In genomic region chr1:47298025-47298699, GRCh38 we compare ENCODE assay signal across 30 cellular contexts. TPM values are rescaled to one million over a fixed set of nuclear protein-coding genes. Genes with fewer than 3 reads are reported as not detected.
DNase-seq lines count a peak whose midpoint lies in the region; ATAC-seq and TF ChIP-seq lines count a peak whose summit lies in the region.
"Had no signal": no experiment of that assay in that cellular context is flagged by ENCODE, and none has a peak within 500 bp of the region (broad histone marks: within the 10 kb centered on the region; RNA-seq: fewer than 3 reads in every experiment).

No MANE protein-coding gene starts in this region.

- peak; percentile 58 to 91 (median 66) for ATAC-seq in heart left ventricle
- no peak for ATAC-seq in Right ventricle myocardium inferior
- peak; percentile 81 for ATAC-seq in left lung
- ATAC-seq: A549; activated CD4-positive, alpha-beta T cell treated with anti-CD3 and anti-CD28 coated beads for 36 hours; activated CD8-positive, alpha-beta T cell treated with anti-CD3 and anti-CD28 coated beads for 36 hours; Panc1; psoas muscle; stimulated activated naive CD8-positive, alpha-beta T cell treated with anti-CD3 and anti-CD28 coated beads, Interleukin-15, Interleukin-2, amounts not matched to agents 100 U/mL and 50 U/mL, for 24 hours had no signal

- no peaks in the 10 kb centered on the region for H3K36me3 Mint-ChIP-seq in glutamatergic neuron (ENCODE audit: unreplicated experiment)

- no peaks in the 10 kb centered on the region for H3K27me3 ChIP-seq in heart left ventricle
- H3K27me3 ChIP-seq in left lung: no peaks in the 10 kb centered on the region
- H3K27me3 ChIP-seq in tibial artery: no peaks in the 10 kb centered on the region
- H3K27me3 ChIP-seq: esophagus squamous epithelium, testis, uterus had no signal

- peaks cover 0 to 23% (median 9%) of the 10 kb centered on the region in 12 donors for H3K4me1 ChIP-seq in heart left ventricle
- H3K4me1 ChIP-seq in left lung: peaks cover 0 to 20% of the 10 kb centered on the region in 2 donors
- H3K4me1 ChIP-seq in tibial artery: peaks cover 0 to 22% (median 6%) of the 10 kb centered on the region in 4 donors
- H3K4me1 ChIP-seq: A549, psoas muscle, testis, uterus had no signal

- DNase-seq in heart left ventricle (no peak), Right ventricle myocardium inferior (ENCODE audit: missing footprints) (no peak), dermis blood vessel endothelial cell (peak; percentile 30), left lung (no peak), tibial artery (no peak), glutamatergic neuron (no peak), UCSD-AML1 (lab: John Stamatoyannopoulos, UW; ENCODE audit: unreplicated experiment) (no peak), KG1 (lab: John Stamatoyannopoulos, UW) (no peak)
- DNase-seq: activated CD4-positive, alpha-beta T cell treated with anti-CD3 and anti-CD28 coated beads for 36 hours; activated CD8-positive, alpha-beta memory T cell treated with anti-CD3 and anti-CD28 coated beads, Interleukin-2, amount 50 U/mL, for 48 hours; activated CD8-positive, alpha-beta T cell treated with anti-CD3 and anti-CD28 coated beads for 36 hours; activated naive CD4-positive, alpha-beta T cell treated with Interleukin-2 at 50 U/mL for 16 hours; esophagus squamous epithelium; H7; islet precursor cell; midbrain; naive B cell; NCI-H446; NCI-H748 treated with DMSO at 0.1 percent for 48 hours; psoas muscle; SHP77 treated with DMSO at 0.1 percent for 48 hours; stimulated activated naive CD8-positive, alpha-beta T cell treated with anti-CD3 and anti-CD28 coated beads, Interleukin-15, Interleukin-2, amounts not matched to agents 100 U/mL and 50 U/mL, for 24 hours; testis; uterus had no signal

- H3K9me3 ChIP-seq in heart left ventricle (no peaks in the 10 kb centered on the region), left lung (no peaks in the 10 kb centered on the region), tibial artery (no peaks in the 10 kb centered on the region)
- H3K9me3 ChIP-seq: A549, esophagus squamous epithelium, psoas muscle, testis, uterus had no signal

- intact Hi-C loops in heart left ventricle (cut with DNase I) (loop anchor here in 1 of 10 donors (1.0 kb wide), 1 partner anchor 119 kb away; no protein-coding TSS in a partner anchor), Right ventricle myocardium inferior (cut with DNase I) (no loop called here), left lung (cut with DNase I) (no loop called here), tibial artery (cut with DNase I; ENCODE audit: low total_unique reads) (no loop called here)

- no peaks in the 10 kb centered on the region for H3K4me1 Mint-ChIP-seq in glutamatergic neuron (ENCODE audit: low read depth, unreplicated experiment)
- H3K4me1 Mint-ChIP-seq: activated CD4-positive, alpha-beta T cell treated with anti-CD3 and anti-CD28 coated beads for 36 hours; B cell; naive B cell had no signal

- H3K4me3 Mint-ChIP-seq in glutamatergic neuron (ENCODE audit: unreplicated experiment): no peak overlapping the region
- H3K4me3 Mint-ChIP-seq: activated CD4-positive, alpha-beta T cell treated with anti-CD3 and anti-CD28 coated beads for 36 hours; activated CD8-positive, alpha-beta T cell treated with anti-CD3 and anti-CD28 coated beads for 36 hours; activated T-helper 1 cell treated with anti-CD3 and anti-CD28 coated beads, Interleukin-12 subunit alpha, Interleukin-12 subunit beta, Interleukin-2, Interleukin-4 antibody, amounts not matched to agents 30 ng/mL and 10 ng/mL and 1 ng/mL, durations not matched to agents 14 hours and 24 hours and 36 hours; B cell; naive B cell; T-helper 2 cell treated with Interferon-gamma antibody and Interleukin-4, amounts not matched to agents 5 μg/mL and 100 μg/mL, for 36 hours had no signal

- H3K4me3 ChIP-seq in heart left ventricle (peak overlapping the region in 3 of 12 donors; percentile 9 to 16 (median 13)), left lung (no peak overlapping the region), tibial artery (no peak overlapping the region)
- H3K4me3 ChIP-seq: A549, esophagus squamous epithelium, psoas muscle, testis, uterus had no signal

- no peaks in the 10 kb centered on the region for H3K27me3 Mint-ChIP-seq in glutamatergic neuron (ENCODE audit: unreplicated experiment)
- H3K27me3 Mint-ChIP-seq: activated CD4-positive, alpha-beta T cell treated with anti-CD3 and anti-CD28 coated beads for 36 hours; activated CD8-positive, alpha-beta T cell treated with anti-CD3 and anti-CD28 coated beads for 36 hours; B cell; naive B cell had no signal

- H3K27ac ChIP-seq in heart left ventricle (peak overlapping the region; percentile 35 to 84 (median 73)), left lung (peak overlapping the region; percentile 28 to 52), tibial artery (peak overlapping the region; percentile 3 to 21)
- H3K27ac ChIP-seq: A549, psoas muscle, testis, VCaP had no signal

- H3K27ac Mint-ChIP-seq in glutamatergic neuron (ENCODE audit: unreplicated experiment): no peak overlapping the region
- H3K27ac Mint-ChIP-seq: activated CD4-positive, alpha-beta T cell treated with anti-CD3 and anti-CD28 coated beads for 36 hours; activated CD8-positive, alpha-beta T cell treated with anti-CD3 and anti-CD28 coated beads for 36 hours; activated T-helper 1 cell treated with anti-CD3 and anti-CD28 coated beads, Interleukin-12 subunit alpha, Interleukin-12 subunit beta, Interleukin-2, Interleukin-4 antibody, amounts not matched to agents 30 ng/mL and 10 ng/mL and 1 ng/mL, durations not matched to agents 14 hours and 24 hours and 36 hours; B cell; naive B cell; T-helper 2 cell treated with Interferon-gamma antibody and Interleukin-4, amounts not matched to agents 5 μg/mL and 100 μg/mL, for 36 hours had no signal

- no peak for TF ChIP-seq POLR2A in heart left ventricle (IDR thresholded peaks at IDR 0.05)

- H3K36me3 ChIP-seq in heart left ventricle: peaks cover 0 to 28% (median 0%) of the 10 kb centered on the region in 9 donors
- H3K36me3 ChIP-seq in left lung: peaks cover 0 to 22% of the 10 kb centered on the region in 2 donors
- no peaks in the 10 kb centered on the region for H3K36me3 ChIP-seq in tibial artery
- H3K36me3 ChIP-seq: uterus had no signal

- no peaks in the 10 kb centered on the region for H3K9me3 Mint-ChIP-seq in glutamatergic neuron (ENCODE audit: unreplicated experiment)
- H3K9me3 Mint-ChIP-seq: activated CD8-positive, alpha-beta T cell treated with anti-CD3 and anti-CD28 coated beads for 36 hours; activated T-helper 1 cell treated with anti-CD3 and anti-CD28 coated beads, Interleukin-12 subunit alpha, Interleukin-12 subunit beta, Interleukin-2, Interleukin-4 antibody, amounts not matched to agents 30 ng/mL and 10 ng/mL and 1 ng/mL, durations not matched to agents 14 hours and 24 hours and 36 hours; naive B cell; T-helper 2 cell treated with Interferon-gamma antibody and Interleukin-4, amounts not matched to agents 5 μg/mL and 100 μg/mL, for 36 hours had no signal

- no peak for TF ChIP-seq CTCF in heart left ventricle (IDR thresholded peaks at IDR 0.05)
- TF ChIP-seq CTCF in left lung (IDR thresholded peaks at IDR 0.05): no peak
- peak in 1 of 2 experiments; percentile 7 for TF ChIP-seq CTCF in tibial artery (IDR thresholded peaks at IDR 0.05)
- no peak for TF ChIP-seq CTCF in glutamatergic neuron (IDR thresholded peaks at IDR 0.05; ENCODE audit: partially characterized antibody, unreplicated experiment)

RNA-seq across cellular contexts. Expression of gene STIL, which starts 15.8 kb away (rescaled TPM):
- total RNA-seq in heart left ventricle (1 to 10 TPM in 2 of 9 donors, under 1 TPM in 7; 0.30 to 3.1 (median 0.81) TPM), Right ventricle myocardium inferior (0.73 TPM), dermis blood vessel endothelial cell (6.1 and 18.1 TPM in 2 replicates), left lung (1 to 10 TPM; 3.6 to 5.3 TPM), glutamatergic neuron (ENCODE audit: unreplicated experiment) (5.4 TPM)
- under 1 TPM; 0.19 to 0.30 TPM for polyA plus RNA-seq in heart left ventricle

RNA-seq across cellular contexts. Expression of gene CMPK1, which starts 35.4 kb away (rescaled TPM):
- 10 to 100 TPM; 42.3 to 88.7 (median 73.0) TPM for total RNA-seq in heart left ventricle
- polyA plus RNA-seq in heart left ventricle: 10 to 100 TPM; 37.0 to 68.4 TPM
- total RNA-seq in Right ventricle myocardium inferior: 77.4 TPM
- 112 and 130 TPM in 2 replicates for total RNA-seq in dermis blood vessel endothelial cell
- 100 to 1,000 TPM; 122 to 128 TPM for total RNA-seq in left lung
- total RNA-seq in glutamatergic neuron (ENCODE audit: unreplicated experiment): 60.4 TPM

Comparison
In these comparisons a context has a peak if more than half of its experiments do, and no peak if none do; other contexts are left out.
1. H3K27ac ChIP-seq: peak in every context shown above with its lines; median percentile 73 in heart left ventricle; 40 in left lung; 12 in tibial artery.